Comparison of ENCODE assay signal across 13 cellular contexts in the genomic region with DNA sequence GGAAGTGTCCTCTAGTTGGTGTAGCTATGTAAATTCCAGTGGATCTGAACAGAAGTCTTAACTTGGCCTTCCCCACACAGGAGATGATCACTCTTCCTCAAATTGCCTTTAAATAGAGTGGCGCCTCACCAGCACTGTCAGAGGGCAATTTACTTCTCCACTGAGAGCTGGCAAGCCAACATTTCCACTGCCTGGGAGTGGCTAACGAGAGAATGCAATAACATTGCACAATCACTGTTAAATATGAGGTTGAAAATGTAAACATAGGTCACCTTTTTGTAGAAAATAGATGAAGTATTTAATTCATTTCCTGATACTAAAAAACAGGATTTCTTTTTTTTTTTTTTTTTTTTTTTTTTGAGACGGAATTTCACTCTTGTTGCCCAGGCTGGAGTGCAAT. TPM values are rescaled to one million over a fixed set of nuclear protein-coding genes. Genes with fewer than 3 reads are reported as not detected.
DNase-seq lines count a peak whose midpoint lies in the region; ATAC-seq, FAIRE-seq and TF ChIP-seq lines count a peak whose summit lies in the region.
"Had no signal": no experiment of that assay in that cellular context is flagged by ENCODE, and none has a peak within 500 bp of the region (broad histone marks: within the 10 kb centered on the region; RNA-seq: fewer than 3 reads in every experiment).

No MANE protein-coding gene starts in this region.

- DNase-seq in GDM1 (lab: John Stamatoyannopoulos, UW) (peak; percentile 50), NOMO-1 (lab: John Stamatoyannopoulos, UW; ENCODE audit: unreplicated experiment in 2 of 2) (peak; percentile 93 to 99), esophagus muscularis mucosa (ENCODE audit: extremely low spot score) (no peak), pancreas (peak in 2 of 6 donors; percentile 13 to 52), posterior vena cava (ENCODE audit: low spot score) (no peak), NCI-H345 treated with DMSO at 0.1 percent for 48 hours (lab: John Stamatoyannopoulos, UW; ENCODE audit: unreplicated experiment) (no peak)
- DNase-seq: activated CD4-positive, alpha-beta memory T cell treated with anti-CD3 and anti-CD28 coated beads for 36 hours; activated naive CD8-positive, alpha-beta T cell treated with anti-CD3 and anti-CD28 coated beads, Interleukin-2, amount 50 U/mL, for 24 hours; NCI-H1436; retina had no signal

- TF ChIP-seq POLR2A in esophagus muscularis mucosa (IDR thresholded peaks at IDR 0.05; ENCODE audit: low read depth), result no peak

- no peak overlapping the region for H3K4me3 ChIP-seq in esophagus muscularis mucosa
- H3K4me3 ChIP-seq in pancreas, result no peak overlapping the region
- H3K4me3 ChIP-seq: SK-N-MC had no signal

- FAIRE-seq in pancreas (lab: Jason Lieb, UNC), result no peak

- TF ChIP-seq CTCF in esophagus muscularis mucosa (IDR thresholded peaks at IDR 0.05) (no peak), pancreas (IDR thresholded peaks at IDR 0.05) (no peak)

- no peak for TF ChIP-seq EP300 in esophagus muscularis mucosa (IDR thresholded peaks at IDR 0.05)

- peak; percentile 43 to 90 (median 84) for ATAC-seq in pancreas
- no peak for ATAC-seq in SK-N-SH treated with all-trans-retinoic acid at 6 μM for 48 hours
- no peak for ATAC-seq in GM21786 (IDR thresholded peaks at IDR 0.05; ENCODE audit: unreplicated experiment)
- ATAC-seq: activated naive CD8-positive, alpha-beta T cell treated with anti-CD3 and anti-CD28 coated beads, Interleukin-2, amount 50 U/mL, for 24 hours had no signal

- H3K9me3 ChIP-seq in esophagus muscularis mucosa (no peaks in the 10 kb centered on the region), pancreas (no peaks in the 10 kb centered on the region)

- H3K4me1 ChIP-seq in esophagus muscularis mucosa (peaks cover 5 to 37% (median 28%) of the 10 kb centered on the region in 4 donors), pancreas (peaks cover 3 to 9% (median 4%) of the 10 kb centered on the region in 3 donors)

- intact Hi-C loops in esophagus muscularis mucosa (cut with DNase I), result loop anchor here (5.0 kb wide), 1 partner anchor 54 kb away; a partner anchor contains a TSS
- intact Hi-C loops in pancreas (cut with DNase I), result no loop called here
- intact Hi-C loops in posterior vena cava (cut with DNase I), result no loop called here

- H3K27ac ChIP-seq in esophagus muscularis mucosa (replicated peaks in 1 of 4) (peak overlapping the region in 3 of 4 donors; percentile 40 to 62 (median 48)), pancreas (peak overlapping the region in 2 of 4 donors; percentile 14 to 36)
- H3K27ac ChIP-seq: SK-N-MC had no signal

- H3K36me3 ChIP-seq in esophagus muscularis mucosa (no peaks in the 10 kb centered on the region), pancreas (no peaks in the 10 kb centered on the region)

- H3K27me3 ChIP-seq in esophagus muscularis mucosa, result no peaks in the 10 kb centered on the region
- no peaks in the 10 kb centered on the region for H3K27me3 ChIP-seq in pancreas

- WGBS in esophagus muscularis mucosa, result 55% methylated on average over 3 of the region's 3 CpGs
- WGBS in pancreas, 2 donors, result 38 to 42% methylated on average over 2 to 3 of the region's 3 CpGs

TF ChIP-seq in SK-N-SH treated with all-trans-retinoic acid at 6 μM for 48 hours, 23 proteins besides CTCF, POLR2A, EP300 and RAD21:
- TF ChIP-seq, protein P1, sequence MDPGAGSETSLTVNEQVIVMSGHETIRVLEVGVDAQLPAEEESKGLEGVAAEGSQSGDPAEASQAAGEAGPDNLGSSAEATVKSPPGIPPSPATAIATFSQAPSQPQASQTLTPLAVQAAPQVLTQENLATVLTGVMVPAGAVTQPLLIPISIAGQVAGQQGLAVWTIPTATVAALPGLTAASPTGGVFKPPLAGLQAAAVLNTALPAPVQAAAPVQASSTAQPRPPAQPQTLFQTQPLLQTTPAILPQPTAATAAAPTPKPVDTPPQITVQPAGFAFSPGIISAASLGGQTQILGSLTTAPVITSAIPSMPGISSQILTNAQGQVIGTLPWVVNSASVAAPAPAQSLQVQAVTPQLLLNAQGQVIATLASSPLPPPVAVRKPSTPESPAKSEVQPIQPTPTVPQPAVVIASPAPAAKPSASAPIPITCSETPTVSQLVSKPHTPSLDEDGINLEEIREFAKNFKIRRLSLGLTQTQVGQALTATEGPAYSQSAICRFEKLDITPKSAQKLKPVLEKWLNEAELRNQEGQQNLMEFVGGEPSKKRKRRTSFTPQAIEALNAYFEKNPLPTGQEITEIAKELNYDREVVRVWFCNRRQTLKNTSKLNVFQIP (CRISPR knock-in tag; IDR thresholded peaks at IDR 0.05; ENCODE audit: borderline replicate concordance, low read depth), result no peak
- TF ChIP-seq ZNF70 (CRISPR knock-in tag; IDR thresholded peaks at IDR 0.05) (no peak), ISL1 (CRISPR knock-in tag; IDR thresholded peaks at IDR 0.05) (no peak), ZNF565 (CRISPR knock-in tag; conservative IDR thresholded peaks at IDR 0.05; ENCODE audit: low read depth) (no peak), CSDC2 (CRISPR knock-in tag; IDR thresholded peaks at IDR 0.05) (no peak)
TF ChIP-seq in SK-N-SH treated with all-trans-retinoic acid at 6 μM for 48 hours: peak in this region for 0.

RNA-seq across cellular contexts. Expression of a gene that starts 55.4 kb away (rescaled TPM):
- total RNA-seq in esophagus muscularis mucosa (10 to 100 TPM; 30.2 to 44.5 (median 32.6) TPM), pancreas (10 to 100 TPM; 18.8 to 31.5 (median 23.1) TPM), posterior vena cava (10 to 100 TPM; 29.6 to 32.9 TPM)
- polyA plus RNA-seq in pancreas, result 10 to 100 TPM in 1 of 2 donors, 1 to 10 TPM in 1; 9.7 to 25.9 TPM

Comparison
In these comparisons a context has a peak if more than half of its experiments do, and no peak if none do; other contexts are left out.
1. DNase-seq: peak in GDM1 (single experiment) and NOMO-1 (2 of 2); none in esophagus muscularis mucosa (single experiment), posterior vena cava (single experiment) and NCI-H345 treated with DMSO at 0.1 percent for 48 hours (single experiment).
2. ATAC-seq: peak in pancreas (4 of 4); none in SK-N-SH treated with all-trans-retinoic acid at 6 μM for 48 hours (single experiment) and GM21786 (single experiment).